ENCODE assay signal across 27 cellular contexts in the genomic region with DNA sequence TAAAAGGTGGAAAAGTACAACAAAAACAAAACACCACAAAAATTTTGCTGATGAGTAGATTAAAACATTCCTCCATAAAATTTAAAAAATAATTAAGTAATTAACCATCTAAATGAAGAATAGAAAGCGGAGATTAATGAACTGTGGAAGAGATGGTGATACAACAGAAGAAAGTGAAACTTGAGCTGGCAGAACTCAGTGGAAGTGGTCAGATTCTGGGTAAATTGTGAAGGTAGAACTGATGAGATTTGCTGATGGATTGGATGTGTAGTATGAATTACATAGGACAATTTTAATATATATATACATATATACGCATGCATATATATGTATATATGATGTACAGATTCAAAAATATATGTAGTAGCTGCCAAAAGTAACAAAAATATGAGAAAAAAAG.
DNase-seq lines count a peak whose midpoint lies in the region; ATAC-seq and TF ChIP-seq lines count a peak whose summit lies in the region.
"Had no signal": no experiment of that assay in that cellular context is flagged by ENCODE, and none has a peak within 500 bp of the region (broad histone marks: within the 10 kb centered on the region; RNA-seq: fewer than 3 reads in every experiment).

No MANE protein-coding gene starts in this region.

- peak overlapping the region; percentile 32; the same call in 1 of the 2 replicates for H3K4me3 ChIP-seq in OCI-LY3 (ENCODE audit: low read length)
- H3K4me3 ChIP-seq: K562, MG63, SK-N-MC had no signal

- peak overlapping the region; percentile 40; the same call in 1 of the 2 replicates for H3K9ac ChIP-seq in OCI-LY3 (ENCODE audit: low read length)

- peak overlapping the region; percentile 93; the same call in 1 of the 2 replicates for H2AFZ ChIP-seq in OCI-LY3 (ENCODE audit: low read depth, low read length)

- H4K20me1 ChIP-seq in OCI-LY3 (ENCODE audit: insufficient read depth, low read length) = no peaks in the 10 kb centered on the region

- no peak for TF ChIP-seq CTCF in OCI-LY3 (IDR thresholded peaks at IDR 0.05; ENCODE audit: low read depth, low read length)

- no peaks in the 10 kb centered on the region for H3K27me3 ChIP-seq in OCI-LY3 (ENCODE audit: low read depth, low read length)
- H3K27me3 ChIP-seq: MG63 had no signal

- peaks cover 33% of the 10 kb centered on the region for H3K4me1 ChIP-seq in OCI-LY3 (ENCODE audit: low read length)

- peaks cover 6% of the 10 kb centered on the region for H3K36me3 ChIP-seq in OCI-LY3 (replicated peaks; ENCODE audit: low read depth, low read length)
- H3K36me3 ChIP-seq: MG63 had no signal

- no peaks in the 10 kb centered on the region for H3K9me3 ChIP-seq in OCI-LY3 (ENCODE audit: insufficient read depth, low read length)
- H3K9me3 ChIP-seq: MG63 had no signal

- peak overlapping the region; percentile 51 for H3K4me2 ChIP-seq in OCI-LY3 (ENCODE audit: low read length)

- DNase-seq in erythroblast (lab: John Stamatoyannopoulos, UW) = no peak
- DNase-seq: AML-193; Calu3; CD8-positive, alpha-beta memory T cell; DMS153; MG63; NCI-H1048; NCI-H1417 treated with DMSO at 0.1 percent for 48 hours; NCI-H187; NCI-H2107; NCI-H69; SHP77 treated with DMSO at 0.1 percent for 48 hours; SW 1271; T-helper 2 cell had no signal

- ATAC-seq in GM18498 (IDR thresholded peaks at IDR 0.05; ENCODE audit: unreplicated experiment) = peak; percentile 54
- ATAC-seq in GM18907 (IDR thresholded peaks at IDR 0.05; ENCODE audit: unreplicated experiment) = peak; percentile 66
- ATAC-seq in HG02885 (IDR thresholded peaks at IDR 0.05; ENCODE audit: poor library complexity, unreplicated experiment) = peak; percentile 39
- no peak for ATAC-seq in HG02678 (IDR thresholded peaks at IDR 0.05; ENCODE audit: unreplicated experiment)
- no peak for ATAC-seq in HG03439 (IDR thresholded peaks at IDR 0.05; ENCODE audit: unreplicated experiment)
- ATAC-seq in HG03442 (IDR thresholded peaks at IDR 0.05; ENCODE audit: unreplicated experiment) = no peak
- ATAC-seq: HCT116, HepG2, K562 had no signal

- TF ChIP-seq POLR2A in erythroblast (IDR thresholded peaks at IDR 0.05; ENCODE audit: low read length) = no peak

- no peaks in the 10 kb centered on the region for H3K79me2 ChIP-seq in OCI-LY3 (ENCODE audit: low read length)

- H3K27ac ChIP-seq in OCI-LY3 (ENCODE audit: low read length) = peak overlapping the region; percentile 68
- H3K27ac ChIP-seq: C4-2B, RWPE1, SK-N-MC had no signal

Comparison
In these comparisons a context has a peak if more than half of its experiments do, and no peak if none do; other contexts are left out.
1. ATAC-seq: peak in GM18498 (single experiment), GM18907 (single experiment) and HG02885 (single experiment); none in HG02678 (single experiment), HG03439 (single experiment) and HG03442 (single experiment).